1 cellular context compared by ENCODE assay signal in genomic region chr3:196706313-196706712, GRCh38.
A peak's percentile ranks its signal among the peaks of the same experiment; 100 is the strongest.
TF ChIP-seq lines count a peak whose summit lies in the region.

No MANE protein-coding gene starts in this region.

TF ChIP-seq in K562, 482 proteins besides CTCF, POLR2A, EP300 and RAD21:
- no peak for TF ChIP-seq MTF1 (CRISPR knock-in tag; IDR thresholded peaks at IDR 0.05; ENCODE audit: borderline replicate concordance)
- TF ChIP-seq TSHZ1 (CRISPR knock-in tag; IDR thresholded peaks at IDR 0.05), result no peak
- TF ChIP-seq ZNF174 (CRISPR knock-in tag; IDR thresholded peaks at IDR 0.05), result no peak
- TF ChIP-seq BCLAF1 (IDR thresholded peaks at IDR 0.05; ENCODE audit: borderline replicate concordance in 1 of 2, control insufficient read depth in 1 of 2, low read depth in 2 of 2, low read length in 1 of 2), result no peak
- no peak for TF ChIP-seq ZBTB17 (CRISPR knock-in tag; IDR thresholded peaks at IDR 0.05)
- TF ChIP-seq ZNF699 (CRISPR knock-in tag; IDR thresholded peaks at IDR 0.05; ENCODE audit: insufficient replicate concordance), result no peak
- no peak for TF ChIP-seq CBFA2T3 (IDR thresholded peaks at IDR 0.05)
- TF ChIP-seq CEBPB (tag; IDR thresholded peaks at IDR 0.05), result peak; percentile 80
